Comparison of ENCODE assay signal across 28 cellular contexts in genomic region chr1:65704318-65704717, GRCh38.
DNase-seq lines count a peak whose midpoint lies in the region; ATAC-seq and TF ChIP-seq lines count a peak whose summit lies in the region.
"Had no signal": no experiment of that assay in that cellular context is flagged by ENCODE, and none has a peak within 500 bp of the region (broad histone marks: within the 10 kb centered on the region; RNA-seq: fewer than 3 reads in every experiment).

No MANE protein-coding gene starts in this region.

- ATAC-seq in GM19023 (IDR thresholded peaks at IDR 0.05; ENCODE audit: unreplicated experiment) (peak; percentile 46), GM21390 (IDR thresholded peaks at IDR 0.05; ENCODE audit: unreplicated experiment) (peak; percentile 55), HG02870 (IDR thresholded peaks at IDR 0.05; ENCODE audit: unreplicated experiment) (peak; percentile 85), GM21576 (IDR thresholded peaks at IDR 0.05; ENCODE audit: unreplicated experiment) (no peak)
- ATAC-seq: left cardiac atrium, psoas muscle had no signal

- H3K4me3 ChIP-seq in lower leg skin (ENCODE audit: low read depth, poor library complexity, severe bottlenecking): no peak overlapping the region
- H3K4me3 ChIP-seq: BLaER1, breast epithelium, psoas muscle had no signal

- no peak for TF ChIP-seq POLR2A in lower leg skin (IDR thresholded peaks at IDR 0.05)

- H3K27me3 Mint-ChIP-seq in activated CD4-positive, alpha-beta T cell treated with anti-CD3 and anti-CD28 coated beads, Interleukin-2, amount 10 ng/mL, durations not matched to agents 24 days and 14 days: peaks cover 28% of the 10 kb centered on the region

- intact Hi-C loops in lower leg skin (cut with DNase I; ENCODE audit: low total_unique reads): no loop called here
- intact Hi-C loops in activated CD4-positive, alpha-beta T cell treated with anti-CD3 and anti-CD28 coated beads, Interleukin-2, amount 10 ng/mL, durations not matched to agents 24 days and 14 days (cut with micrococcal nuclease): no loop called here

- no peak overlapping the region for H3K27ac Mint-ChIP-seq in activated CD4-positive, alpha-beta T cell treated with anti-CD3 and anti-CD28 coated beads, Interleukin-2, amount 10 ng/mL, durations not matched to agents 24 days and 14 days
- H3K27ac Mint-ChIP-seq: activated B cell treated with CpG ODN at 0.5 μM for 24 hours; stimulated activated naive CD8-positive, alpha-beta T cell treated with anti-CD3 and anti-CD28 coated beads, Interleukin-15, Interleukin-2, amounts not matched to agents 100 ng/mL and 50 ng/mL, for 24 hours had no signal

- H3K4me1 Mint-ChIP-seq in activated CD4-positive, alpha-beta T cell treated with anti-CD3 and anti-CD28 coated beads, Interleukin-2, amount 10 ng/mL, durations not matched to agents 24 days and 14 days: no peaks in the 10 kb centered on the region
- H3K4me1 Mint-ChIP-seq: activated B cell treated with CpG ODN at 0.5 μM for 24 hours had no signal

- no peak overlapping the region for H3K4me3 Mint-ChIP-seq in activated CD4-positive, alpha-beta T cell treated with anti-CD3 and anti-CD28 coated beads, Interleukin-2, amount 10 ng/mL, durations not matched to agents 24 days and 14 days
- H3K4me3 Mint-ChIP-seq: activated B cell treated with CpG ODN at 0.5 μM for 24 hours; stimulated activated naive CD8-positive, alpha-beta T cell treated with anti-CD3 and anti-CD28 coated beads, Interleukin-15, Interleukin-2, amounts not matched to agents 100 ng/mL and 50 ng/mL, for 24 hours had no signal

- 82 to 87% methylated on average over 2 of the region's 2 CpGs for WGBS in lower leg skin, 2 donors

- H3K9me3 Mint-ChIP-seq in activated CD4-positive, alpha-beta T cell treated with anti-CD3 and anti-CD28 coated beads, Interleukin-2, amount 10 ng/mL, durations not matched to agents 24 days and 14 days: no peaks in the 10 kb centered on the region
- H3K9me3 Mint-ChIP-seq: activated B cell treated with CpG ODN at 0.5 μM for 24 hours; stimulated activated naive CD8-positive, alpha-beta T cell treated with anti-CD3 and anti-CD28 coated beads, Interleukin-15, Interleukin-2, amounts not matched to agents 100 ng/mL and 50 ng/mL, for 24 hours had no signal

- DNase-seq in NAMALWA (ENCODE audit: low spot score) (peak; percentile 5), lower leg skin (ENCODE audit: low spot score in 2 of 2) (no peak)
- no peak for DNase-seq in activated CD4-positive, alpha-beta T cell treated with anti-CD3 and anti-CD28 coated beads, Interleukin-2, amount 10 ng/mL, durations not matched to agents 24 days and 14 days
- DNase-seq in NK-92 treated with Interleukin-12 subunit alpha and Interleukin-12 subunit beta, amount 100 ng/mL, for 24 hours (lab: John Stamatoyannopoulos, UW): no peak
- DNase-seq: activated B cell treated with CpG ODN at 0.5 μM for 24 hours; activated CD4-positive, alpha-beta T cell treated with anti-CD3 and anti-CD28 coated beads, Interleukin-2, amount 50 U/mL, for 48 hours; activated CD8-positive, alpha-beta memory T cell treated with anti-CD3 and anti-CD28 coated beads, Interleukin-2, amount 50 U/mL, for 4 hours; activated naive CD4-positive, alpha-beta T cell treated with anti-CD3 and anti-CD28 coated beads, Interleukin-2, amount 50 U/mL, for 16 hours; amygdala; DMS79 treated with DMSO at 0.1 percent for 48 hours; effector CD8-positive, alpha-beta T cell; foreskin fibroblast; left cardiac atrium; mesenchymal stem cell; NCI-H1092 treated with DMSO at 0.1 percent for 48 hours; NCI-H2029; NCI-H82; psoas muscle; Right ventricle myocardium superior; SW 1271; T1000 had no signal

- TF ChIP-seq CTCF in lower leg skin (IDR thresholded peaks at IDR 0.05): no peak

- H3K36me3 Mint-ChIP-seq in activated CD4-positive, alpha-beta T cell treated with anti-CD3 and anti-CD28 coated beads, Interleukin-2, amount 10 ng/mL, durations not matched to agents 24 days and 14 days (ENCODE audit: low read depth): no peaks in the 10 kb centered on the region
